In the genomic region with DNA sequence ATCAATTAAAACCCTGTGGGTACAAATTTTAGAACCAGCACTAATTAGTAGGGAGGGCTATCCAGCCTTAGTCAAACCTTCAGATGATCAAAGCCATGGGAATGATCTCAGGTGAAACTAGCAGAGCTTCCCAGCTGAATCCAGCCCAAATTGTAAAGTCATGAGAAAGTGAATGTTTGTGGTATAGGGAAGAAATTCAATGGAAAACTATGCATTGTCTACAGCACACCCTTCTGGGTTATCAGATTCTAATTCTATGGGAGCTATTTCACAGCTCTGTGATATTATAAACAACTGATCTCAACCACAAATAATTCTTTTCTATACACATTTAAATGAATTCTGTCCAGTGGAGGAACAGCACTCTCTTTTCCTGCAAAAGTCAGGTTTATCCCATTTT, we compare ENCODE assay signal across 16 cellular contexts. TPM values are rescaled to one million over a fixed set of nuclear protein-coding genes. Genes with fewer than 3 reads are reported as not detected.
DNase-seq lines count a peak whose midpoint lies in the region; ATAC-seq, FAIRE-seq and TF ChIP-seq lines count a peak whose summit lies in the region.
"Had no signal": no experiment of that assay in that cellular context is flagged by ENCODE, and none has a peak within 500 bp of the region (broad histone marks: within the 10 kb centered on the region; RNA-seq: fewer than 3 reads in every experiment).

No MANE protein-coding gene starts in this region.

- no peak overlapping the region for H3K4me3 ChIP-seq in GM23248
- H3K4me3 ChIP-seq in bronchial epithelial cell (ENCODE audit: low read depth, low read length) = no peak overlapping the region
- H3K4me3 ChIP-seq in mesendoderm (ENCODE audit: low read length) = no peak overlapping the region
- no peak overlapping the region for H3K4me3 ChIP-seq in transverse colon
- H3K4me3 ChIP-seq: BLaER1, SJCRH30 had no signal

- H3K27ac ChIP-seq in GM23248 (no peak overlapping the region), mesendoderm (ENCODE audit: low read depth, low read length) (no peak overlapping the region), transverse colon (no peak overlapping the region)
- H3K27ac ChIP-seq: BLaER1, KMS-11, SJCRH30 had no signal

- H3K4ac ChIP-seq in mesendoderm (ENCODE audit: low read depth, low read length) = no peak overlapping the region

- H3K9ac ChIP-seq in GM23248 (no peak overlapping the region), mesendoderm (ENCODE audit: low read length) (no peak overlapping the region)
- H3K9ac ChIP-seq: BLaER1, KMS-11 had no signal

- no peak overlapping the region for H2BK15ac ChIP-seq in mesendoderm (replicated peaks; ENCODE audit: low read depth)

- H3K4me2 ChIP-seq in GM23248 (ENCODE audit: unreplicated experiment) (peak overlapping the region; percentile 29), mesendoderm (ENCODE audit: low read length) (no peak overlapping the region)
- H3K4me2 ChIP-seq: BLaER1, KMS-11 had no signal

- no peak overlapping the region for H3K18ac ChIP-seq in mesendoderm (ENCODE audit: low read length)

- no peaks in the 10 kb centered on the region for H4K20me1 ChIP-seq in GM23248 (ENCODE audit: insufficient read depth)
- H4K20me1 ChIP-seq: BLaER1 had no signal

- no peak overlapping the region for H4K8ac ChIP-seq in mesendoderm (ENCODE audit: low read depth, low read length)

- no peak for ATAC-seq in GM19324 (IDR thresholded peaks at IDR 0.05; ENCODE audit: low FRiP score, unreplicated experiment)

- no peak overlapping the region for H2AK5ac ChIP-seq in mesendoderm (ENCODE audit: low read length)

- H3F3A ChIP-seq in GM23248 (ENCODE audit: insufficient read depth) = peaks cover 10% of the 10 kb centered on the region

- no peak for FAIRE-seq in bronchial epithelial cell (lab: Jason Lieb, UNC)
- no peak for FAIRE-seq in GM12892 (lab: Jason Lieb, UNC)

- DNase-seq in GM23248 (peak; percentile 62), NCI-H226 (peak; percentile 74), bronchial epithelial cell (ENCODE audit: low read depth) (peak; percentile 73), mesendoderm (peak; percentile 35), GM12892 (ENCODE audit: insufficient read length) (no peak), transverse colon (no peak)
- DNase-seq in stimulated activated CD8-positive, alpha-beta memory T cell treated with anti-CD3 and anti-CD28 coated beads, Interleukin-4, amount 100 ng/mL, for 48 hours = no peak
- DNase-seq: NCI-H1105 treated with DMSO at 0.1 percent for 48 hours, NCI-H1930, NCI-H2171, RPMI8226, SJCRH30 had no signal

- H3K9me2 ChIP-seq in GM23248 (ENCODE audit: insufficient read depth) = no peaks in the 10 kb centered on the region

- H2BK120ac ChIP-seq in mesendoderm (ENCODE audit: low read depth, low read length) = no peak overlapping the region

- H3K36me3 ChIP-seq in GM23248 (ENCODE audit: low read depth) = no peaks in the 10 kb centered on the region
- no peaks in the 10 kb centered on the region for H3K36me3 ChIP-seq in bronchial epithelial cell (ENCODE audit: control insufficient read depth, insufficient read depth, low read length)
- H3K36me3 ChIP-seq in mesendoderm (ENCODE audit: control insufficient read depth, insufficient read depth, low read length) = no peaks in the 10 kb centered on the region
- H3K36me3 ChIP-seq in transverse colon = no peaks in the 10 kb centered on the region
- H3K36me3 ChIP-seq: BLaER1, SJCRH30 had no signal

- TF ChIP-seq CTCF in bronchial epithelial cell (IDR thresholded peaks at IDR 0.05; ENCODE audit: insufficient read depth, low read length, severe bottlenecking) (no peak), transverse colon (IDR thresholded peaks at IDR 0.05) (no peak)

- no peak overlapping the region for H3K23ac ChIP-seq in mesendoderm (ENCODE audit: low read length)

- H4K5ac ChIP-seq in mesendoderm (ENCODE audit: low read length) = no peak overlapping the region

- H3K4me1 ChIP-seq in GM23248 (ENCODE audit: insufficient read depth) (peaks cover 42% of the 10 kb centered on the region), mesendoderm (ENCODE audit: control insufficient read depth, low read depth, low read length) (peaks cover 4% of the 10 kb centered on the region), transverse colon (no peaks in the 10 kb centered on the region)
- H3K4me1 ChIP-seq: BLaER1, SJCRH30 had no signal

- no peaks in the 10 kb centered on the region for H3K9me3 ChIP-seq in GM23248 (ENCODE audit: low read depth)
- H3K9me3 ChIP-seq in transverse colon = no peaks in the 10 kb centered on the region
- H3K9me3 ChIP-seq: BLaER1 had no signal

- H3K56ac ChIP-seq in mesendoderm (ENCODE audit: low read length) = no peak overlapping the region

- no peak overlapping the region for H2AFZ ChIP-seq in GM23248

- no peak for TF ChIP-seq EP300 in transverse colon (IDR thresholded peaks at IDR 0.05; ENCODE audit: low read depth)

- H3K79me2 ChIP-seq in GM23248 (ENCODE audit: insufficient read depth) = no peaks in the 10 kb centered on the region
- no peaks in the 10 kb centered on the region for H3K79me2 ChIP-seq in mesendoderm (ENCODE audit: control insufficient read depth, insufficient read depth, low read length)

- in situ Hi-C loops in GM23248 (cut with MboI) = no loop called here
- in situ Hi-C loops in transverse colon (cut with MboI; ENCODE audit: low pct_ligation_motif_present in 1 of 4, low pct_unique_long_range_greater_than_20kb in 1 of 4, low sequenced_read_pairs in 3 of 4) = no loop called here

- intact Hi-C loops in transverse colon (cut with DNase I; ENCODE audit: low total_unique reads) = no loop called here

- no peak for TF ChIP-seq POLR2A in GM12892 (IDR thresholded peaks at IDR 0.05; ENCODE audit: low read depth, low read length)
- TF ChIP-seq POLR2A in transverse colon (IDR thresholded peaks at IDR 0.05) = no peak

- H3K27me3 ChIP-seq in GM23248 (replicated peaks; ENCODE audit: insufficient read depth) (no peaks in the 10 kb centered on the region), bronchial epithelial cell (ENCODE audit: control insufficient read depth, insufficient read depth, low read length) (no peaks in the 10 kb centered on the region), mesendoderm (ENCODE audit: insufficient read depth, low read length, poor library complexity) (no peaks in the 10 kb centered on the region), transverse colon (no peaks in the 10 kb centered on the region)
- H3K27me3 ChIP-seq: BLaER1, SJCRH30 had no signal

- no peak overlapping the region for H2BK5ac ChIP-seq in mesendoderm (ENCODE audit: low read length)

- H3K79me1 ChIP-seq in mesendoderm (ENCODE audit: low read length) = no peaks in the 10 kb centered on the region

RNA-seq across cellular contexts. Expression of a gene that starts 24.6 kb away (rescaled TPM):
- 85.2 and 97.3 TPM in 2 replicates for total RNA-seq in GM23248 (2014; rRNA removed; shearing (Covaris generic))
- 40.5 TPM in 2 replicates for polyA plus RNA-seq in GM23248 (2016; fragmentation: Nextera tagmentation; extraction: Ambion mirVana)
- 0.13 and 0.26 TPM in 2 replicates for total RNA-seq in bronchial epithelial cell
- polyA plus RNA-seq in mesendoderm (2013, experiment 1 of 2) = 0.52 TPM
- 0.64 TPM for polyA plus RNA-seq in mesendoderm (2013, experiment 2 of 2)
- not detected for polyA plus RNA-seq in GM12892 (2012; ENCODE audit: missing spikeins)
- 1 to 10 TPM in 3 of 4 donors, under 1 TPM in 1; 1.00 to 2.5 (median 1.8) TPM for total RNA-seq in transverse colon
- total RNA-seq: T-helper 1 cell treated with Interleukin-12 subunit alpha and Interleukin-12 subunit beta and Interleukin-4 antibody, amounts not matched to agents 30 ng/mL and 1 ng/mL, for 36 hours had no signal

Comparison
In these comparisons a context has a peak if more than half of its experiments do, and no peak if none do; other contexts are left out.
1. DNase-seq: peak in GM23248 (single experiment), NCI-H226 (single experiment), bronchial epithelial cell (single experiment) and mesendoderm (single experiment); none in GM12892 (single experiment), stimulated activated CD8-positive, alpha-beta memory T cell treated with anti-CD3 and anti-CD28 coated beads, Interleukin-4, amount 100 ng/mL, for 48 hours (single experiment) and transverse colon (single experiment).
2. RNA of a gene that starts 24.6 kb away (total RNA-seq): 85.2 to 97.3 TPM in GM23248; 1.00 to 2.5 TPM in transverse colon and 0.13 to 0.26 TPM in bronchial epithelial cell; every median in the first group is over 10 times any median in the second.